In genomic region chr1:238895911-238896310, GRCh38 we compare ENCODE assay signal across 28 cellular contexts.
A peak's percentile ranks its signal among the peaks of the same experiment; 100 is the strongest.
DNase-seq lines count a peak whose midpoint lies in the region; ATAC-seq and TF ChIP-seq lines count a peak whose summit lies in the region.
"Had no signal": no experiment of that assay in that cellular context is flagged by ENCODE, and none has a peak within 500 bp of the region (broad histone marks: within the 10 kb centered on the region; RNA-seq: fewer than 3 reads in every experiment).

No MANE protein-coding gene starts in this region.

- H3K36me3 Mint-ChIP-seq in MCF 10A (ENCODE audit: insufficient read depth, unreplicated experiment) = no peaks in the 10 kb centered on the region
- no peaks in the 10 kb centered on the region for H3K36me3 Mint-ChIP-seq in stimulated activated memory B cell treated with anti-CD40 and anti-IgM and Interleukin-4, amounts not matched to agents 10 μg/mL and 1 μg/mL and 100 μg/mL, for 72 hours
- H3K36me3 Mint-ChIP-seq: activated CD8-positive, alpha-beta memory T cell treated with anti-CD3 and anti-CD28 coated beads, Interleukin-2, amount 10 ng/mL, durations not matched to agents 7 days and 5 days; activated naive CD8-positive, alpha-beta T cell treated with anti-CD3 and anti-CD28 coated beads, Interleukin-2, amount 10 ng/mL, durations not matched to agents 7 days and 5 days; CD14-positive monocyte; type B pancreatic cell had no signal

- no peak for TF ChIP-seq CTCF in MCF 10A (IDR thresholded peaks at IDR 0.05; ENCODE audit: unreplicated experiment)
- TF ChIP-seq CTCF in breast epithelium (IDR thresholded peaks at IDR 0.05) = no peak
- TF ChIP-seq CTCF in RWPE1 (conservative IDR thresholded peaks at IDR 0.05; ENCODE audit: low read depth) = no peak

- BruUV-seq in MCF 10A (replicated peaks; lab: Mats Ljungman, UMichigan) = no TSS peak

- no peak for ATAC-seq in stimulated activated memory B cell treated with anti-CD40 and anti-IgM and Interleukin-4, amounts not matched to agents 10 μg/mL and 1 μg/mL and 100 μg/mL, for 72 hours
- no peak for ATAC-seq in Right ventricle myocardium superior (ENCODE audit: poor library complexity)
- ATAC-seq: activated CD8-positive, alpha-beta memory T cell treated with anti-CD3 and anti-CD28 coated beads, Interleukin-2, amount 10 ng/mL, durations not matched to agents 7 days and 5 days; activated T-cell treated with anti-CD3 and anti-CD28 coated beads, Interleukin-2, amount 50 U/mL, for 4 hours; K562; left colon had no signal

- H3K27ac Mint-ChIP-seq in MCF 10A (ENCODE audit: low read depth, unreplicated experiment) = no peak overlapping the region
- H3K27ac Mint-ChIP-seq in stimulated activated memory B cell treated with anti-CD40 and anti-IgM and Interleukin-4, amounts not matched to agents 10 μg/mL and 1 μg/mL and 100 μg/mL, for 72 hours = no peak overlapping the region
- H3K27ac Mint-ChIP-seq: activated B cell treated with CpG ODN at 0.5 μM for 24 hours; activated CD8-positive, alpha-beta memory T cell treated with anti-CD3 and anti-CD28 coated beads, Interleukin-2, amount 10 ng/mL, durations not matched to agents 7 days and 5 days; activated naive CD8-positive, alpha-beta T cell treated with anti-CD3 and anti-CD28 coated beads, Interleukin-2, amount 10 ng/mL, durations not matched to agents 7 days and 5 days; dendritic cell treated with granulocyte-macrophage colony-stimulating factor and Interleukin-4, amounts not matched to agents 40 ng/mL and 50 ng/mL, for 4 days; type B pancreatic cell had no signal

- H3K36me3 ChIP-seq in breast epithelium = no peaks in the 10 kb centered on the region
- H3K36me3 ChIP-seq: ascending aorta, esophagus squamous epithelium, HAP-1 had no signal

- intact Hi-C loops in MCF 10A (cut with micrococcal nuclease) (no loop called here), breast epithelium (cut with DNase I; ENCODE audit: low total_unique reads) (no loop called here), Right ventricle myocardium superior (cut with DNase I) (no loop called here)

- CTCF ChIA-PET in MCF 10A (lab: Yijun Ruan, JAX) = interaction anchor here (0.5 to 1.3 kb wide), 5 partner anchors 108 to 1022 kb away, joined by 3 to 5 read pairs (median 3); partner anchors contain the start of gene CHRM3
- CTCF ChIA-PET in RWPE1 (lab: Yijun Ruan, JAX) = interaction anchor here (0.8 kb wide), 1 partner anchor 1086 kb away, joined by 3 read pairs; no protein-coding TSS in a partner anchor

- H3K4me3 Mint-ChIP-seq in MCF 10A (ENCODE audit: unreplicated experiment) = no peak overlapping the region
- H3K4me3 Mint-ChIP-seq in stimulated activated memory B cell treated with anti-CD40 and anti-IgM and Interleukin-4, amounts not matched to agents 10 μg/mL and 1 μg/mL and 100 μg/mL, for 72 hours = no peak overlapping the region
- H3K4me3 Mint-ChIP-seq: activated B cell treated with CpG ODN at 0.5 μM for 24 hours; activated CD8-positive, alpha-beta memory T cell treated with anti-CD3 and anti-CD28 coated beads, Interleukin-2, amount 10 ng/mL, durations not matched to agents 7 days and 5 days; activated naive CD8-positive, alpha-beta T cell treated with anti-CD3 and anti-CD28 coated beads, Interleukin-2, amount 10 ng/mL, durations not matched to agents 7 days and 5 days; activated T-cell treated with anti-CD3 and anti-CD28 coated beads, Interleukin-2, amount 50 U/mL, for 4 hours; dendritic cell treated with granulocyte-macrophage colony-stimulating factor and Interleukin-4, amounts not matched to agents 40 ng/mL and 50 ng/mL, for 4 days; type B pancreatic cell had no signal

- H3K27me3 Mint-ChIP-seq in MCF 10A (ENCODE audit: insufficient read depth, unreplicated experiment) = no peaks in the 10 kb centered on the region
- no peaks in the 10 kb centered on the region for H3K27me3 Mint-ChIP-seq in stimulated activated memory B cell treated with anti-CD40 and anti-IgM and Interleukin-4, amounts not matched to agents 10 μg/mL and 1 μg/mL and 100 μg/mL, for 72 hours
- H3K27me3 Mint-ChIP-seq: activated B cell treated with CpG ODN at 0.5 μM for 24 hours; activated CD8-positive, alpha-beta memory T cell treated with anti-CD3 and anti-CD28 coated beads, Interleukin-2, amount 10 ng/mL, durations not matched to agents 7 days and 5 days; activated naive CD8-positive, alpha-beta T cell treated with anti-CD3 and anti-CD28 coated beads, Interleukin-2, amount 10 ng/mL, durations not matched to agents 7 days and 5 days; dendritic cell treated with granulocyte-macrophage colony-stimulating factor and Interleukin-4, amounts not matched to agents 40 ng/mL and 50 ng/mL, for 4 days; type B pancreatic cell had no signal

- H3K4me1 Mint-ChIP-seq in MCF 10A (ENCODE audit: insufficient read depth, unreplicated experiment) = peaks cover 43% of the 10 kb centered on the region
- no peaks in the 10 kb centered on the region for H3K4me1 Mint-ChIP-seq in stimulated activated memory B cell treated with anti-CD40 and anti-IgM and Interleukin-4, amounts not matched to agents 10 μg/mL and 1 μg/mL and 100 μg/mL, for 72 hours
- H3K4me1 Mint-ChIP-seq: activated B cell treated with CpG ODN at 0.5 μM for 24 hours; activated CD8-positive, alpha-beta memory T cell treated with anti-CD3 and anti-CD28 coated beads, Interleukin-2, amount 10 ng/mL, durations not matched to agents 7 days and 5 days; CD14-positive monocyte had no signal

- TF ChIP-seq POLR2A in breast epithelium (IDR thresholded peaks at IDR 0.05) = no peak

- no peak overlapping the region for H3K27ac ChIP-seq in breast epithelium
- H3K27ac ChIP-seq in RWPE1 = no peak overlapping the region
- H3K27ac ChIP-seq: ascending aorta, esophagus squamous epithelium had no signal

- peak; percentile 73 for DNase-seq in MCF 10A (ENCODE audit: unreplicated experiment)
- no peak for DNase-seq in breast epithelium (ENCODE audit: low spot score in 2 of 2)
- DNase-seq in RWPE1 (ENCODE audit: low spot score) = peak; percentile 55
- DNase-seq in islet precursor cell = peak; percentile 78
- no peak for DNase-seq in NCI-H524 treated with DMSO at 0.1 percent for 48 hours (lab: John Stamatoyannopoulos, UW)
- no peak for DNase-seq in Right ventricle myocardium superior
- DNase-seq in RKO (ENCODE audit: low spot score) = no peak
- DNase-seq: activated B cell treated with CpG ODN at 0.5 μM for 24 hours; activated CD4-positive, alpha-beta T cell treated with anti-CD3 and anti-CD28 coated beads, Interleukin-2, amount 50 U/mL, for 1 hour; activated CD8-positive, alpha-beta memory T cell treated with anti-CD3 and anti-CD28 coated beads, Interleukin-2, amount 10 ng/mL, durations not matched to agents 7 days and 5 days; activated gamma-delta T cell; activated naive CD8-positive, alpha-beta T cell treated with anti-CD3 and anti-CD28 coated beads, Interleukin-2, amount 10 ng/mL, durations not matched to agents 7 days and 5 days; activated T-cell treated with anti-CD3 and anti-CD28 coated beads, Interleukin-2, amount 50 U/mL, for 4 hours; Caco-2; caudate nucleus; esophagus squamous epithelium; GF-D8; left colon; NCI-H2029 treated with DMSO at 0.1 percent for 48 hours; NCI-H69; stimulated activated naive CD4-positive, alpha-beta T cell had no signal

- H3K4me1 ChIP-seq in breast epithelium = no peaks in the 10 kb centered on the region
- H3K4me1 ChIP-seq: ascending aorta, Caco-2, esophagus squamous epithelium, HAP-1 had no signal

- no peaks in the 10 kb centered on the region for H3K9me3 ChIP-seq in breast epithelium
- H3K9me3 ChIP-seq: ascending aorta, Caco-2, esophagus squamous epithelium, HAP-1 had no signal

- peaks cover 8% of the 10 kb centered on the region for H3K9me3 Mint-ChIP-seq in MCF 10A (ENCODE audit: unreplicated experiment)
- H3K9me3 Mint-ChIP-seq in stimulated activated memory B cell treated with anti-CD40 and anti-IgM and Interleukin-4, amounts not matched to agents 10 μg/mL and 1 μg/mL and 100 μg/mL, for 72 hours = peaks cover 8% of the 10 kb centered on the region

- H3K27me3 ChIP-seq in breast epithelium = no peaks in the 10 kb centered on the region
- H3K27me3 ChIP-seq: ascending aorta, esophagus squamous epithelium had no signal

- POLR2A ChIA-PET in MCF 10A (lab: Yijun Ruan, JAX) (interaction anchor here (1.1 kb wide), 1 partner anchor 42 kb away, joined by 3 read pairs; no protein-coding TSS in a partner anchor), RWPE1 (lab: Yijun Ruan, JAX; ENCODE audit: low non-redundant PET) (no interaction called here)

- no peak overlapping the region for H3K4me3 ChIP-seq in breast epithelium
- H3K4me3 ChIP-seq: ascending aorta, esophagus squamous epithelium, HAP-1, K562 had no signal

Comparison
In these comparisons a context has a peak if more than half of its experiments do, and no peak if none do; other contexts are left out.
1. DNase-seq: peak in MCF 10A (single experiment), RWPE1 (single experiment) and islet precursor cell (single experiment); none in breast epithelium (0 of 2), NCI-H524 treated with DMSO at 0.1 percent for 48 hours (single experiment), Right ventricle myocardium superior (single experiment) and RKO (single experiment).